In genomic region chr17:4806770-4807533, GRCh38 we compare ENCODE assay signal across 1 cellular context.
TF ChIP-seq lines count a peak whose summit lies in the region.

Gene PLD2, plus strand, starts transcription at chr17:4807152. Its CDS starts 621 bp downstream, at chr17:4807773.

TF ChIP-seq in H1, 55 proteins besides CTCF, POLR2A, EP300 and RAD21:
- TF ChIP-seq CHD2 (IDR thresholded peaks at IDR 0.05; ENCODE audit: low read length) (peak; percentile 81), SIN3A (conservative IDR thresholded peaks at IDR 0.05 in 1 of 2, IDR thresholded peaks at IDR 0.05 in 1 of 2; ENCODE audit: low read depth in 1 of 2, low read length in 2 of 2) (peak in 1 of 2 experiments; percentile 41; a peak in 1 of 4 replicates), NANOG (IDR thresholded peaks at IDR 0.05; ENCODE audit: insufficient read depth, low read depth, low read length, poor library complexity, severe bottlenecking) (no peak), TEAD4 (IDR thresholded peaks at IDR 0.05; ENCODE audit: low read depth, low read length) (peak; percentile 14; the same call in 1 of the 2 replicates), EGR1 (IDR thresholded peaks at IDR 0.05; ENCODE audit: borderline replicate concordance, low read depth, low read length) (peak; percentile 65), BACH1 (IDR thresholded peaks at IDR 0.05; ENCODE audit: low read length) (no peak), RXRA (IDR thresholded peaks at IDR 0.05; ENCODE audit: insufficient read depth, low read depth, low read length) (no peak), SP1 (IDR thresholded peaks at IDR 0.05; ENCODE audit: low read depth, low read length) (no peak), TCF12 (IDR thresholded peaks at IDR 0.05; ENCODE audit: low read depth, low read length) (no peak), PHF8 (conservative IDR thresholded peaks at IDR 0.05; ENCODE audit: low read depth, low read length) (peak; percentile 72), POLR2AphosphoS5 (IDR thresholded peaks at IDR 0.05; ENCODE audit: low read depth, low read length) (no peak), ASH2L (IDR thresholded peaks at IDR 0.05; ENCODE audit: low read length) (peak; percentile 21), TAF1 (IDR thresholded peaks at IDR 0.05; ENCODE audit: low read depth, low read length) (peak; percentile 37; the same call in 1 of the 2 replicates), CEBPB (IDR thresholded peaks at IDR 0.05; ENCODE audit: low read depth, low read length) (no peak), KDM4A (IDR thresholded peaks at IDR 0.05; ENCODE audit: low read depth, low read length, severe bottlenecking) (peak; percentile 27), SP2 (IDR thresholded peaks at IDR 0.05; ENCODE audit: low read length) (no peak), RFX5 (IDR thresholded peaks at IDR 0.05; ENCODE audit: borderline replicate concordance, low read depth, low read length) (no peak), CHD1 (IDR thresholded peaks at IDR 0.05; ENCODE audit: low read depth, low read length) (no peak), NRF1 (IDR thresholded peaks at IDR 0.05; ENCODE audit: low read depth, low read length) (no peak), CHD7 (IDR thresholded peaks at IDR 0.05; ENCODE audit: insufficient replicate concordance, low read length) (no peak)
TF ChIP-seq in H1: peak in this region for 8.
